ENCODE assay signal across 1 cellular context in the genomic region with DNA sequence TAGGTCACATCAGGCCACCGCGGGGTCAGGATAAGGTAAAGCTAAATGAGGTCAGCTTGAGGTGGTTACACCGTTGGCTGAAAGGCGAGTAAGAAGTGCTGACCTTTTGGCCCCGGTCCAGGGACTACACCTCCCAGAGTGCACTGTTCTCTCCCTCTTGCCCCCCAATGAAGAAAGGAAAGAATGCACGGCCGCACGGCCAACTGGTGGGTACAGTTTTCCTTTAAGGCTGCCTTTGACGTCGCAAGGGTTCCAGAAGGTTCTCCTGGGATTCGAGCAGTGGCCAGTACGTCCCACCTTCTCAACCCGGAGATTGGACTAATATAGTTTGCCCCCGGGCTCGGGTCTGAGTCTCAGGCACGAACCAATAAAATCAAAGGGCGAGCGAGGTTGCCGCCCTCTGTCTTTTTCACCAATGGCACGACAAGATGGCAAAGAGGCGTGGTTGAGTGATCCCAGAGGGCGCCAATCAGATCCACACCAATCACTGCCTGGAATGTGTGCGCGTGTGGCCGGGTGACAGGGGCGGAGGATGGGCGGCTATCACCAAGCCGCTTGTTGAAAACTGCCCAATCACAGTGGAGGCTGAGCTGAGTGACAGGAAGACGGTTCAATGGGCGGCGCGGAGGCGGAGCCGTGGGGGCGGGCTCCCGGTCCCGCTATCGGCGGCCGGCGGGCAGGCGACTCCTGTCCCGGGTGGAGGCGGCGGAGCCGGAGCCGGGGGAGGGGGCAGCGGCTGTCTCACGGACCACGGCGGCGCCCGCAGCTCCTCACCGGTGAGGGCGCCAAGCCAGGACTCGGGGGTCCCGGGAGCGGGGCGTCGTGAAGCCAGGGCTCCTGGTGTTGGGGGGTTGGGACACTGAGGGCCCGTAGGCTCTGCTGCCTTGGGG.
TF ChIP-seq lines count a peak whose summit lies in the region.

DNAJB5 (plus strand) TSS at position 690 of the 890 bp plus-strand sequence. CDS start 886 bp downstream, outside the sequence.

TF ChIP-seq in liver, 16 proteins besides CTCF, POLR2A, EP300 and RAD21 (continued from another document):
- TF ChIP-seq, protein P1, sequence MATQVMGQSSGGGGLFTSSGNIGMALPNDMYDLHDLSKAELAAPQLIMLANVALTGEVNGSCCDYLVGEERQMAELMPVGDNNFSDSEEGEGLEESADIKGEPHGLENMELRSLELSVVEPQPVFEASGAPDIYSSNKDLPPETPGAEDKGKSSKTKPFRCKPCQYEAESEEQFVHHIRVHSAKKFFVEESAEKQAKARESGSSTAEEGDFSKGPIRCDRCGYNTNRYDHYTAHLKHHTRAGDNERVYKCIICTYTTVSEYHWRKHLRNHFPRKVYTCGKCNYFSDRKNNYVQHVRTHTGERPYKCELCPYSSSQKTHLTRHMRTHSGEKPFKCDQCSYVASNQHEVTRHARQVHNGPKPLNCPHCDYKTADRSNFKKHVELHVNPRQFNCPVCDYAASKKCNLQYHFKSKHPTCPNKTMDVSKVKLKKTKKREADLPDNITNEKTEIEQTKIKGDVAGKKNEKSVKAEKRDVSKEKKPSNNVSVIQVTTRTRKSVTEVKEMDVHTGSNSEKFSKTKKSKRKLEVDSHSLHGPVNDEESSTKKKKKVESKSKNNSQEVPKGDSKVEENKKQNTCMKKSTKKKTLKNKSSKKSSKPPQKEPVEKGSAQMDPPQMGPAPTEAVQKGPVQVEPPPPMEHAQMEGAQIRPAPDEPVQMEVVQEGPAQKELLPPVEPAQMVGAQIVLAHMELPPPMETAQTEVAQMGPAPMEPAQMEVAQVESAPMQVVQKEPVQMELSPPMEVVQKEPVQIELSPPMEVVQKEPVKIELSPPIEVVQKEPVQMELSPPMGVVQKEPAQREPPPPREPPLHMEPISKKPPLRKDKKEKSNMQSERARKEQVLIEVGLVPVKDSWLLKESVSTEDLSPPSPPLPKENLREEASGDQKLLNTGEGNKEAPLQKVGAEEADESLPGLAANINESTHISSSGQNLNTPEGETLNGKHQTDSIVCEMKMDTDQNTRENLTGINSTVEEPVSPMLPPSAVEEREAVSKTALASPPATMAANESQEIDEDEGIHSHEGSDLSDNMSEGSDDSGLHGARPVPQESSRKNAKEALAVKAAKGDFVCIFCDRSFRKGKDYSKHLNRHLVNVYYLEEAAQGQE (IDR thresholded peaks at IDR 0.05): peak; percentile 86
- TF ChIP-seq YY1 (IDR thresholded peaks at IDR 0.05): peak; percentile 58
- TF ChIP-seq, protein P2, sequence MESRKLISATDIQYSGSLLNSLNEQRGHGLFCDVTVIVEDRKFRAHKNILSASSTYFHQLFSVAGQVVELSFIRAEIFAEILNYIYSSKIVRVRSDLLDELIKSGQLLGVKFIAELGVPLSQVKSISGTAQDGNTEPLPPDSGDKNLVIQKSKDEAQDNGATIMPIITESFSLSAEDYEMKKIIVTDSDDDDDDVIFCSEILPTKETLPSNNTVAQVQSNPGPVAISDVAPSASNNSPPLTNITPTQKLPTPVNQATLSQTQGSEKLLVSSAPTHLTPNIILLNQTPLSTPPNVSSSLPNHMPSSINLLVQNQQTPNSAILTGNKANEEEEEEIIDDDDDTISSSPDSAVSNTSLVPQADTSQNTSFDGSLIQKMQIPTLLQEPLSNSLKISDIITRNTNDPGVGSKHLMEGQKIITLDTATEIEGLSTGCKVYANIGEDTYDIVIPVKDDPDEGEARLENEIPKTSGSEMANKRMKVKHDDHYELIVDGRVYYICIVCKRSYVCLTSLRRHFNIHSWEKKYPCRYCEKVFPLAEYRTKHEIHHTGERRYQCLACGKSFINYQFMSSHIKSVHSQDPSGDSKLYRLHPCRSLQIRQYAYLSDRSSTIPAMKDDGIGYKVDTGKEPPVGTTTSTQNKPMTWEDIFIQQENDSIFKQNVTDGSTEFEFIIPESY (IDR thresholded peaks at IDR 0.05): no peak
- no peak for TF ChIP-seq ATF3 (IDR thresholded peaks at IDR 0.05)
- TF ChIP-seq RXRA (IDR thresholded peaks at IDR 0.05): peak; percentile 79 to 94
